15 cellular contexts compared by ENCODE assay signal in the genomic region with DNA sequence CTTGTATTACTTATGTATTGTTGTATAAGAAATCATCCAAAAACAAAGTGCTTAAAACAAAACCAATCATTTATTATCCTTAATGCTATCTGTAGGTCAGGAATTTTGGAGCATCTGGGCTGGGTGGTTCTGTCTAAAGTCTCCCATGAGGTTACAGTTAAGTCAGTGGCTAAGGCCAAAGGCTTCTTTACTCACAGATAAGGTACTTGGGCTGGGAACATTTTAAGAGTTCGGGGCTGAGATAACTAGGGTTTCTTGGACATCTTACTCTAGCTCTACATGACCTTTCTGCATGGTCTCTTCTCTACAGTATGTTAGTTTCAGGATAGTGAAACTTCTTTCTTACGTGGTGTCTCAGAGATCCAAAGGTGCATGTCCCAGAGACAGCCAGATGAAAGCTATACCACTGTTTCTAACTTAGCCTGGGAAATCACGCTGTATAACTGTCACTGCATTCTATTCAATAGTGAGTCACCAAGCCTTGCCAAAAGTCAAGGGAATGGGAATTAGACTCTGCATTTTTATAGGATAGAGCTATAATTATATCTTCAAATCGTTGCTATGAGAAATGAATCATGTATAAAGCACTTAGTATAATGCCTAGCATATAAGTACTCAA. TPM values are rescaled to one million over a fixed set of nuclear protein-coding genes. Genes with fewer than 3 reads are reported as not detected.
"Had no signal": no experiment of that assay in that cellular context is flagged by ENCODE, and none has a peak within 500 bp of the region (broad histone marks: within the 10 kb centered on the region; RNA-seq: fewer than 3 reads in every experiment).

No MANE protein-coding gene starts in this region.

- H3K4me1 ChIP-seq: right lobe of liver, transverse colon had no signal

- ATAC-seq: activated naive CD4-positive, alpha-beta T cell treated with anti-CD3 and anti-CD28 coated beads, Interleukin-2, amount 50 U/mL, for 72 hours; mucosa of descending colon; naive thymus-derived CD8-positive, alpha-beta T cell; right lobe of liver had no signal

- H3K36me3 Mint-ChIP-seq: activated naive CD4-positive, alpha-beta T cell treated with anti-CD3 and anti-CD28 coated beads, Interleukin-2, amount 50 U/mL, for 72 hours; immature natural killer cell; naive thymus-derived CD8-positive, alpha-beta T cell had no signal

- H3K27me3 Mint-ChIP-seq: activated T-cell treated with anti-CD3 and anti-CD28 coated beads, Interleukin-2, amount 50 U/mL, for 24 hours had no signal

- FAIRE-seq: colon had no signal

- H3K4me3 Mint-ChIP-seq: activated T-cell treated with anti-CD3 and anti-CD28 coated beads, Interleukin-2, amount 50 U/mL, for 24 hours; immature natural killer cell; naive thymus-derived CD8-positive, alpha-beta T cell had no signal

- H3K27ac ChIP-seq: cardiac muscle cell, right lobe of liver, transverse colon had no signal

- H3K27me3 ChIP-seq: right lobe of liver, transverse colon had no signal

- H3K27ac Mint-ChIP-seq: activated naive CD4-positive, alpha-beta T cell treated with anti-CD3 and anti-CD28 coated beads, Interleukin-2, amount 50 U/mL, for 72 hours; activated T-cell treated with anti-CD3 and anti-CD28 coated beads, Interleukin-2, amount 50 U/mL, for 24 hours; immature natural killer cell; naive thymus-derived CD8-positive, alpha-beta T cell had no signal

- H3K36me3 ChIP-seq: cardiac muscle cell, right lobe of liver, transverse colon had no signal

- H3K4me1 Mint-ChIP-seq: immature natural killer cell; naive thymus-derived CD8-positive, alpha-beta T cell had no signal

- DNase-seq: activated effector memory CD4-positive, alpha-beta T cell treated with Interleukin-2 at 50 U/mL for 16 hours; activated T-cell treated with anti-CD3 and anti-CD28 coated beads, Interleukin-2, amount 50 U/mL, for 24 hours; anterior cingulate cortex; immature natural killer cell; mucosa of descending colon; naive thymus-derived CD8-positive, alpha-beta T cell; right lobe of liver; stimulated activated CD4-positive, alpha-beta T cell treated with anti-CD3 and anti-CD28 coated beads, Interleukin-12 subunit alpha, Interleukin-12 subunit beta, amount 100 ng/mL, for 4 hours; stimulated activated naive CD4-positive, alpha-beta T cell; substantia nigra; transverse colon had no signal

- H3K4me3 ChIP-seq: cardiac muscle cell, mucosa of descending colon, right lobe of liver, transverse colon had no signal

- H3K9me3 ChIP-seq: mucosa of descending colon, right lobe of liver, transverse colon had no signal

RNA-seq across cellular contexts. Expression of gene SOX6, which starts 29.6 kb away (rescaled TPM):
- total RNA-seq: activated naive CD4-positive, alpha-beta T cell treated with anti-CD3 and anti-CD28 coated beads, Interleukin-2, amount 50 U/mL, for 72 hours; naive thymus-derived CD8-positive, alpha-beta T cell; T-helper 2 cell treated with Interferon-gamma antibody and Interleukin-4, amounts not matched to agents 100 ng/mL and 5 ng/mL, for 36 hours had no signal
- polyA plus RNA-seq: immature natural killer cell had no signal
